ENCODE assay signal across 19 cellular contexts in genomic region chr7:6642861-6643640, GRCh38.
"Had no signal": no experiment of that assay in that cellular context is flagged by ENCODE, and none has a peak within 500 bp of the region (broad histone marks: within the 10 kb centered on the region; RNA-seq: fewer than 3 reads in every experiment).

No MANE protein-coding gene starts in this region.

- H3K9me3 ChIP-seq: prostate gland, testis, tibial nerve, upper lobe of left lung, uterus had no signal

- H3K27me3 Mint-ChIP-seq: naive thymus-derived CD8-positive, alpha-beta T cell had no signal

- FAIRE-seq: colon, frontal cortex, keratinocyte, small intestine had no signal

- H3K4me3 Mint-ChIP-seq: naive thymus-derived CD8-positive, alpha-beta T cell; nephron progenitor cell had no signal

- H3K36me3 ChIP-seq: uterus had no signal

- H3K27ac ChIP-seq: dorsolateral prefrontal cortex, prostate gland, testis, tibial nerve, upper lobe of left lung, uterus had no signal

- H3K4me3 ChIP-seq: dorsolateral prefrontal cortex, prostate gland, testis, tibial nerve, upper lobe of left lung, uterus had no signal

- ATAC-seq: left lobe of liver; naive thymus-derived CD8-positive, alpha-beta T cell had no signal

- H3K27me3 ChIP-seq: dorsolateral prefrontal cortex, testis, tibial nerve, upper lobe of left lung, uterus had no signal

- DNase-seq: dorsolateral prefrontal cortex; effector CD4-positive, alpha-beta T cell; naive thymus-derived CD8-positive, alpha-beta T cell; nephron progenitor cell; nucleus accumbens; right cardiac atrium; small intestine; stimulated activated CD4-positive, alpha-beta T cell treated with anti-CD3 and anti-CD28 coated beads, Interleukin-15, amount 100 ng/mL, for 24 hours; stimulated activated CD4-positive, alpha-beta T cell treated with anti-CD3 and anti-CD28 coated beads, Interleukin-2, amount 100 ng/mL, for 48 hours; stimulated activated naive CD4-positive, alpha-beta T cell; testis; upper lobe of left lung; uterus had no signal

- H3K9me3 Mint-ChIP-seq: naive thymus-derived CD8-positive, alpha-beta T cell had no signal
